In genomic region chr17:79213305-79213704, GRCh38 we compare ENCODE assay signal across 17 cellular contexts.
DNase-seq lines count a peak whose midpoint lies in the region; ATAC-seq and TF ChIP-seq lines count a peak whose summit lies in the region.
"Had no signal": no experiment of that assay in that cellular context is flagged by ENCODE, and none has a peak within 500 bp of the region (broad histone marks: within the 10 kb centered on the region; RNA-seq: fewer than 3 reads in every experiment).

No MANE protein-coding gene starts in this region.

- no peaks in the 10 kb centered on the region for H3K36me3 ChIP-seq in H7 (replicated peaks; ENCODE audit: control insufficient read depth, insufficient read depth, low read length)
- no peaks in the 10 kb centered on the region for H3K36me3 ChIP-seq in NT2/D1 (ENCODE audit: insufficient read depth, insufficient read length, low read length)
- H3K36me3 ChIP-seq in neuronal stem cell (replicated peaks in 1 of 2; ENCODE audit: control insufficient read depth in 2 of 2, insufficient read depth in 2 of 2, low read length in 2 of 2), result no peaks in the 10 kb centered on the region
- H3K36me3 ChIP-seq: BE2C had no signal

- no peak overlapping the region for H2BK5ac ChIP-seq in neuronal stem cell (ENCODE audit: low read length)

- H2BK120ac ChIP-seq in neuronal stem cell (ENCODE audit: low read depth, low read length), result no peak overlapping the region

- TF ChIP-seq CTCF in glutamatergic neuron (IDR thresholded peaks at IDR 0.05; ENCODE audit: partially characterized antibody, unreplicated experiment), result no peak

- H3K4me3 ChIP-seq in H7 (ENCODE audit: insufficient read depth, low read depth, low read length) (no peak overlapping the region), NT2/D1 (ENCODE audit: insufficient read length, low read depth) (no peak overlapping the region), neuronal stem cell (ENCODE audit: low read length in 2 of 2) (no peak overlapping the region)
- H3K4me3 ChIP-seq: A549, GM12878, GM23248 had no signal

- no peak overlapping the region for H3K27ac ChIP-seq in neuronal stem cell (replicated peaks; ENCODE audit: low read length)
- H3K27ac ChIP-seq: A549, C4-2B, GM23248 had no signal

- H3K9ac ChIP-seq in NT2/D1 (ENCODE audit: insufficient read length, low read depth) (peak overlapping the region; percentile 44), neuronal stem cell (ENCODE audit: low read depth, low read length, poor library complexity) (no peak overlapping the region)
- H3K9ac ChIP-seq: GM23248 had no signal

- peak overlapping the region; percentile 43 for H3K4ac ChIP-seq in neuronal stem cell (ENCODE audit: low read length)

- peaks cover 17% of the 10 kb centered on the region for H3K9me3 Mint-ChIP-seq in glutamatergic neuron (ENCODE audit: unreplicated experiment)
- H3K9me3 Mint-ChIP-seq: HFFc6 had no signal

- H3K4me3 Mint-ChIP-seq in glutamatergic neuron (ENCODE audit: unreplicated experiment), result no peak overlapping the region
- H3K4me3 Mint-ChIP-seq: CD4-positive, alpha-beta memory T cell; HFFc6 had no signal

- peaks cover 30% of the 10 kb centered on the region for H3K4me1 Mint-ChIP-seq in glutamatergic neuron (ENCODE audit: low read depth, unreplicated experiment)

- H3K36me3 Mint-ChIP-seq in glutamatergic neuron (ENCODE audit: unreplicated experiment), result no peaks in the 10 kb centered on the region
- H3K36me3 Mint-ChIP-seq: CD4-positive, alpha-beta memory T cell had no signal

- no CpG with 5 or more reads among the region's 10 CpGs for WGBS in neuronal stem cell (ENCODE audit: extremely low coverage in 2 of 2, insufficient read length in 2 of 2, insufficient replicate concordance in 1 of 2), 2 donors

- H3K79me1 ChIP-seq in neuronal stem cell (ENCODE audit: low read depth, low read length), result no peaks in the 10 kb centered on the region

- peak overlapping the region; percentile 58 for H4K8ac ChIP-seq in neuronal stem cell (ENCODE audit: low read depth, low read length)

- H3K27me3 ChIP-seq in H7 (ENCODE audit: control insufficient read depth, insufficient read depth, low read length) (no peaks in the 10 kb centered on the region; the same call in 1 of the 2 replicates), NT2/D1 (ENCODE audit: insufficient read depth, insufficient read length) (no peaks in the 10 kb centered on the region), neuronal stem cell (ENCODE audit: control insufficient read depth in 3 of 3, insufficient read depth in 3 of 3, low read depth in 1 of 3, low read length in 3 of 3) (peaks cover 0 to 81% (median 0%) of the 10 kb centered on the region in 3 experiments)

- H2BK15ac ChIP-seq in neuronal stem cell (ENCODE audit: low read length), result peak overlapping the region; percentile 93

- H3K23ac ChIP-seq in neuronal stem cell (ENCODE audit: low read depth, low read length, poor library complexity), result peak overlapping the region; percentile 82

- peak overlapping the region; percentile 12 for H3K18ac ChIP-seq in neuronal stem cell (ENCODE audit: low read length)

- H2AK5ac ChIP-seq in neuronal stem cell (ENCODE audit: low read depth, low read length), result peak overlapping the region; percentile 88

- H3K4me1 ChIP-seq in NT2/D1 (ENCODE audit: insufficient read depth, insufficient read length) (peaks cover 50% of the 10 kb centered on the region), neuronal stem cell (ENCODE audit: control insufficient read depth in 2 of 2, insufficient read depth in 1 of 2, low read depth in 1 of 2, low read length in 2 of 2) (peaks cover 0 to 11% of the 10 kb centered on the region in 2 donors)
- H3K4me1 ChIP-seq: A549, BE2C had no signal

- peak overlapping the region; percentile 81 for H2BK12ac ChIP-seq in neuronal stem cell (ENCODE audit: low read length)

- no peak overlapping the region for H3K4me2 ChIP-seq in neuronal stem cell (ENCODE audit: insufficient read depth, low read length, poor library complexity, severe bottlenecking)
- H3K4me2 ChIP-seq: A549 had no signal

- no peaks in the 10 kb centered on the region for H3K9me3 ChIP-seq in NT2/D1 (ENCODE audit: insufficient read depth, low read length)
- no peaks in the 10 kb centered on the region for H3K9me3 ChIP-seq in neuronal stem cell (replicated peaks in 1 of 2; ENCODE audit: control insufficient read depth in 2 of 2, insufficient read depth in 1 of 2, low read depth in 1 of 2, low read length in 2 of 2)
- H3K9me3 ChIP-seq: A549, BE2C had no signal

- no peak overlapping the region for H2AFZ ChIP-seq in neuronal stem cell (ENCODE audit: low read length)
- H2AFZ ChIP-seq: GM23248 had no signal

- H4K91ac ChIP-seq in neuronal stem cell (ENCODE audit: low read depth, low read length, poor library complexity), result no peak overlapping the region

- no peak overlapping the region for H3K14ac ChIP-seq in neuronal stem cell (ENCODE audit: low read length)

- peaks cover 35% of the 10 kb centered on the region for H3K27me3 Mint-ChIP-seq in glutamatergic neuron (ENCODE audit: unreplicated experiment)

- peak overlapping the region; percentile 52 for H3K27ac Mint-ChIP-seq in glutamatergic neuron (ENCODE audit: unreplicated experiment)
- H3K27ac Mint-ChIP-seq: CD4-positive, alpha-beta memory T cell; HFFc6 had no signal

- ATAC-seq in HG03378 (IDR thresholded peaks at IDR 0.05; ENCODE audit: unreplicated experiment), result no peak
- ATAC-seq in HG03342 (IDR thresholded peaks at IDR 0.05; ENCODE audit: unreplicated experiment), result no peak
- ATAC-seq: A549, GM12878 had no signal

- peak; percentile 92 for DNase-seq in H7
- no peak for DNase-seq in NT2/D1 (ENCODE audit: low read depth, low spot score)
- no peak for DNase-seq in glutamatergic neuron
- no peak for DNase-seq in neuronal stem cell (ENCODE audit: low spot score)
- DNase-seq in anterior cingulate cortex (lab: John Stamatoyannopoulos, UW), result no peak
- DNase-seq: BE2C; CD4-positive, alpha-beta memory T cell; DMS79; GM23248; HCEC 1CT; HFFc6; IMR-90 had no signal
